ENCODE assay signal across 9 cellular contexts in genomic region chr12:121796855-121797751, GRCh38. TPM values are rescaled to one million over a fixed set of nuclear protein-coding genes. Genes with fewer than 3 reads are reported as not detected.
DNase-seq lines count a peak whose midpoint lies in the region; ATAC-seq, FAIRE-seq and TF ChIP-seq lines count a peak whose summit lies in the region.
"Had no signal": no experiment of that assay in that cellular context is flagged by ENCODE, and none has a peak within 500 bp of the region (broad histone marks: within the 10 kb centered on the region; RNA-seq: fewer than 3 reads in every experiment).

No MANE protein-coding gene starts in this region.

- H3K36me3 Mint-ChIP-seq in activated T-helper 17 cell treated with anti-CD3 and anti-CD28 coated beads, Interleukin-2, amount 50 U/mL, for 72 hours (ENCODE audit: low read depth): peaks cover 70% of the 10 kb centered on the region
- H3K36me3 Mint-ChIP-seq in nephron (ENCODE audit: low read depth): peaks cover 30% of the 10 kb centered on the region

- no peaks in the 10 kb centered on the region for H3K9me3 Mint-ChIP-seq in activated T-helper 17 cell treated with anti-CD3 and anti-CD28 coated beads, Interleukin-2, amount 50 U/mL, for 72 hours
- no peaks in the 10 kb centered on the region for H3K9me3 Mint-ChIP-seq in nephron

- TF ChIP-seq CTCF in nephron (IDR thresholded peaks at IDR 0.05; ENCODE audit: unreplicated experiment in 3 of 3): peak in 1 of 3 experiments; percentile 39

- H3K27me3 Mint-ChIP-seq in activated T-helper 17 cell treated with anti-CD3 and anti-CD28 coated beads, Interleukin-2, amount 50 U/mL, for 72 hours: no peaks in the 10 kb centered on the region
- H3K27me3 Mint-ChIP-seq in nephron (ENCODE audit: low read depth): peaks cover 3% of the 10 kb centered on the region

- H3K27ac Mint-ChIP-seq in activated T-helper 17 cell treated with anti-CD3 and anti-CD28 coated beads, Interleukin-2, amount 50 U/mL, for 72 hours: no peak overlapping the region
- peak overlapping the region; percentile 94 to 98 (median 97) for H3K27ac Mint-ChIP-seq in nephron

- no peak for FAIRE-seq in frontal cortex (lab: Jason Lieb, UNC)
- FAIRE-seq: TTC549 had no signal

- peak overlapping the region; percentile 52 for H3K4me3 Mint-ChIP-seq in activated T-helper 17 cell treated with anti-CD3 and anti-CD28 coated beads, Interleukin-2, amount 50 U/mL, for 72 hours
- H3K4me3 Mint-ChIP-seq in nephron: peak overlapping the region; percentile 83 to 95 (median 93)

- H3K4me1 Mint-ChIP-seq in activated T-helper 17 cell treated with anti-CD3 and anti-CD28 coated beads, Interleukin-2, amount 50 U/mL, for 72 hours: peaks cover 24% of the 10 kb centered on the region
- H3K4me1 Mint-ChIP-seq in nephron: peaks cover 47% of the 10 kb centered on the region

- ATAC-seq in activated T-helper 17 cell treated with anti-CD3 and anti-CD28 coated beads, Interleukin-2, amount 50 U/mL, for 72 hours (replicated peaks): no peak
- ATAC-seq in GM21447 (IDR thresholded peaks at IDR 0.05; ENCODE audit: unreplicated experiment): no peak

- peak; percentile 97 for DNase-seq in DMS53 (lab: John Stamatoyannopoulos, UW)
- peak; percentile 93 for DNase-seq in NCI-H146 (lab: John Stamatoyannopoulos, UW)
- peak; percentile 86 to 89 for DNase-seq in frontal cortex (ENCODE audit: low spot score in 2 of 2)
- no peak for DNase-seq in NCI-H1930 (lab: John Stamatoyannopoulos, UW)
- no peak for DNase-seq in GM19238 (ENCODE audit: insufficient read length, low spot score)

RNA-seq across cellular contexts. Expression of gene RHOF, which starts 3.6 kb away (rescaled TPM):
- total RNA-seq in activated T-helper 17 cell treated with anti-CD3 and anti-CD28 coated beads, Interleukin-2, amount 50 U/mL, for 72 hours: 100 to 1,000 TPM; 103 to 123 TPM
- total RNA-seq in frontal cortex: 13.0 TPM

RNA-seq across cellular contexts. Expression of gene SETD1B, which starts 6.7 kb away (rescaled TPM):
- total RNA-seq in activated T-helper 17 cell treated with anti-CD3 and anti-CD28 coated beads, Interleukin-2, amount 50 U/mL, for 72 hours: 10 to 100 TPM; 14.7 to 23.4 TPM
- 2.4 TPM for total RNA-seq in frontal cortex

Comparison
In these comparisons a context has a peak if more than half of its experiments do, and no peak if none do; other contexts are left out.
1. DNase-seq: peak in DMS53 (single experiment), NCI-H146 (single experiment) and frontal cortex (2 of 2); none in NCI-H1930 (0 of 2) and GM19238 (single experiment).